ENCODE assay signal across 8 cellular contexts in genomic region chr1:61081637-61082335, GRCh38. TPM values are rescaled to one million over a fixed set of nuclear protein-coding genes. Genes with fewer than 3 reads are reported as not detected.
A peak's percentile ranks its signal among the peaks of the same experiment; 100 is the strongest.
DNase-seq lines count a peak whose midpoint lies in the region; ATAC-seq and TF ChIP-seq lines count a peak whose summit lies in the region.

No MANE protein-coding gene starts in this region.

- peak; percentile 1 for ATAC-seq in left lung
- no peak for ATAC-seq in HG03571 (IDR thresholded peaks at IDR 0.05; ENCODE audit: unreplicated experiment)

- H3K4me3 ChIP-seq in CD8-positive, alpha-beta memory T cell (ENCODE audit: low read length), result peak overlapping the region; percentile 78
- H3K4me3 ChIP-seq in choroid plexus epithelial cell (ENCODE audit: low read depth, low read length) (peak overlapping the region; percentile 77), left lung (peak overlapping the region; percentile 65 to 69)

- H3K4me1 Mint-ChIP-seq in CD8-positive, alpha-beta memory T cell, result peaks cover 45 to 63% (median 50%) of the 10 kb centered on the region in 3 donors

- CTCF ChIA-PET in CD8-positive, alpha-beta memory T cell (lab: Charles Lee), result interaction anchor here (1.1 to 3.1 kb wide), 3 partner anchors 9 to 38 kb away, joined by 3 to 19 read pairs (median 4); no protein-coding TSS in a partner anchor

- peaks cover 0 to 12% of the 10 kb centered on the region in 2 donors for H3K27me3 Mint-ChIP-seq in CD8-positive, alpha-beta memory T cell

- no peaks in the 10 kb centered on the region for H3K9me3 ChIP-seq in CD8-positive, alpha-beta memory T cell (ENCODE audit: low read length)
- no peaks in the 10 kb centered on the region for H3K9me3 ChIP-seq in left lung

- no peaks in the 10 kb centered on the region for H3K27me3 ChIP-seq in CD8-positive, alpha-beta memory T cell (ENCODE audit: insufficient read depth, low read length, poor library complexity, severe bottlenecking)
- H3K27me3 ChIP-seq in left lung, result peaks cover 0 to 35% of the 10 kb centered on the region in 2 donors

- peaks cover 0 to 17% (median 0%) of the 10 kb centered on the region in 3 donors for H3K36me3 Mint-ChIP-seq in CD8-positive, alpha-beta memory T cell

- peak overlapping the region in 7 of 8 donors; percentile 41 to 94 (median 83) for H3K27ac Mint-ChIP-seq in CD8-positive, alpha-beta memory T cell

- H3K27ac ChIP-seq in CD8-positive, alpha-beta memory T cell (ENCODE audit: low read depth, low read length), result peak overlapping the region; percentile 21
- H3K27ac ChIP-seq in left lung, result peak overlapping the region; percentile 85 to 90

- peak overlapping the region; percentile 83 to 94 (median 86) for H3K4me3 Mint-ChIP-seq in CD8-positive, alpha-beta memory T cell

- POLR2A ChIA-PET in CD8-positive, alpha-beta memory T cell (lab: Charles Lee), result interaction anchor here (0.7 to 2.0 kb wide), 5 partner anchors 25 to 1354 kb away, joined by 3 to 16 read pairs (median 6); no protein-coding TSS in a partner anchor

- DNase-seq in CD8-positive, alpha-beta memory T cell, result peak; percentile 26 to 73 (median 51)
- DNase-seq in NAMALWA (ENCODE audit: low spot score) (peak; percentile 94), choroid plexus epithelial cell (ENCODE audit: low read depth) (peak; percentile 84), left lung (peak; percentile 45 to 85), cerebellar nuclear complex (lab: John Stamatoyannopoulos, UW) (no peak)
- DNase-seq in activated CD4-positive, CD25-positive, alpha-beta regulatory T cell treated with anti-CD3 and anti-CD28 coated beads, Interleukin-2, amount 50 U/mL, for 72 hours, result peak; percentile 54
- DNase-seq in stimulated activated CD4-positive, alpha-beta T cell treated with anti-CD3 and anti-CD28 coated beads, Interleukin-2, amount 100 ng/mL, for 48 hours, result peak; percentile 34 to 53

- TF ChIP-seq CTCF in choroid plexus epithelial cell (conservative IDR thresholded peaks at IDR 0.05; ENCODE audit: low read depth, low read length) (no peak), left lung (IDR thresholded peaks at IDR 0.05) (no peak)

- intact Hi-C loops in left lung (cut with DNase I), result no loop called here

- H3K4me1 ChIP-seq in CD8-positive, alpha-beta memory T cell (ENCODE audit: insufficient read depth, low read length), result peaks cover 41% of the 10 kb centered on the region
- peaks cover 47 to 63% of the 10 kb centered on the region in 2 donors for H3K4me1 ChIP-seq in left lung

- H3K9me3 Mint-ChIP-seq in CD8-positive, alpha-beta memory T cell, result no peaks in the 10 kb centered on the region

- H3K36me3 ChIP-seq in CD8-positive, alpha-beta memory T cell (ENCODE audit: insufficient read depth, low read length), result no peaks in the 10 kb centered on the region
- no peaks in the 10 kb centered on the region for H3K36me3 ChIP-seq in left lung

RNA-seq across cellular contexts. Expression of gene NFIA, which starts 0.6 kb away (rescaled TPM):
- total RNA-seq in CD8-positive, alpha-beta memory T cell, result 1 to 10 TPM; 6.1 to 7.0 TPM
- 9.9 TPM for polyA plus RNA-seq in CD8-positive, alpha-beta memory T cell
- total RNA-seq in left lung, result 10 to 100 TPM; 43.1 to 60.7 TPM

Comparison
In these comparisons a context has a peak if more than half of its experiments do, and no peak if none do; other contexts are left out.
1. DNase-seq: peak in CD8-positive, alpha-beta memory T cell (5 of 5), NAMALWA (single experiment), activated CD4-positive, CD25-positive, alpha-beta regulatory T cell treated with anti-CD3 and anti-CD28 coated beads, Interleukin-2, amount 50 U/mL, for 72 hours (single experiment), choroid plexus epithelial cell (single experiment), left lung (2 of 2) and stimulated activated CD4-positive, alpha-beta T cell treated with anti-CD3 and anti-CD28 coated beads, Interleukin-2, amount 100 ng/mL, for 48 hours (2 of 2); none in cerebellar nuclear complex (0 of 2).
2. RNA of gene NFIA, which starts 0.6 kb away (total RNA-seq): 43.1 to 60.7 TPM in left lung; 6.1 to 7.0 TPM in CD8-positive, alpha-beta memory T cell; every median in the first group is over 4 times any median in the second.
3. Peak in every context shown above with its lines, with median percentiles within 50 percentile points of each other: H3K4me3 ChIP-seq.